Comparison of ENCODE assay signal across 9 cellular contexts in genomic region chr12:21456291-21456780, GRCh38. TPM values are rescaled to one million over a fixed set of nuclear protein-coding genes. Genes with fewer than 3 reads are reported as not detected.
DNase-seq lines count a peak whose midpoint lies in the region; TF ChIP-seq lines count a peak whose summit lies in the region.
"Had no signal": no experiment of that assay in that cellular context is flagged by ENCODE, and none has a peak within 500 bp of the region (broad histone marks: within the 10 kb centered on the region; RNA-seq: fewer than 3 reads in every experiment).

No MANE protein-coding gene starts in this region.

- intact Hi-C loops in mammary epithelial cell (cut with micrococcal nuclease), result no loop called here

- no peaks in the 10 kb centered on the region for H3K9me3 ChIP-seq in mammary epithelial cell (replicated peaks; ENCODE audit: insufficient read depth, low read length)

- H3K9ac ChIP-seq in mammary epithelial cell (ENCODE audit: insufficient read depth, low read length), result no peak overlapping the region

- H3K27ac ChIP-seq in mammary epithelial cell (ENCODE audit: insufficient read depth, low read depth, low read length), result no peak overlapping the region

- TF ChIP-seq CTCF in NB4 (IDR thresholded peaks at IDR 0.05; ENCODE audit: low read depth, low read length) (no peak), mammary epithelial cell (conservative IDR thresholded peaks at IDR 0.05 in 1 of 2, IDR thresholded peaks at IDR 0.05 in 1 of 2; ENCODE audit: extremely low read depth in 1 of 2, insufficient read depth in 1 of 2, low read depth in 1 of 2, low read length in 2 of 2) (no peak)

- dilution Hi-C loops in mammary epithelial cell (cut with HindIII; ENCODE audit: low sequenced_read_pairs), result no loop called here

- H2AFZ ChIP-seq in mammary epithelial cell (ENCODE audit: low read depth, low read length), result no peak overlapping the region

- CTCF ChIA-PET in mammary epithelial cell (lab: Charles Lee; ENCODE audit: low non-redundant PET), result no interaction called here

- in situ Hi-C loops in mammary epithelial cell (cut with MboI; ENCODE audit: low sequenced_read_pairs in 2 of 2), result loop anchor here in 1 of 2 donors (25.0 kb wide), 1 partner anchor 181 kb away; no protein-coding TSS in a partner anchor

- no TSS peak for BruUV-seq in mammary epithelial cell (replicated peaks; lab: Mats Ljungman, UMichigan)

- H3K79me2 ChIP-seq in mammary epithelial cell (ENCODE audit: insufficient read depth, low read length), result no peaks in the 10 kb centered on the region

- no peak overlapping the region for H3K4me2 ChIP-seq in mammary epithelial cell (ENCODE audit: insufficient read depth, low read depth, low read length)

- H3K36me3 ChIP-seq in mammary epithelial cell (ENCODE audit: insufficient read depth, low read length), result peaks cover 18% of the 10 kb centered on the region

- 68% methylated on average over 7 of the region's 7 CpGs for WGBS in mammary epithelial cell (ENCODE audit: low coverage, missing lambda C conversion rate)

- no peaks in the 10 kb centered on the region for H3K4me1 ChIP-seq in mammary epithelial cell (ENCODE audit: insufficient read depth, low read length)

- DNase-seq in NB4 (ENCODE audit: low read depth), result peak; percentile 90
- peak; percentile 31 for DNase-seq in activated CD4-positive, alpha-beta T cell treated with anti-CD3 and anti-CD28 coated beads, Interleukin-2, amount 50 U/mL, for 1 hour
- peak; percentile 6 for DNase-seq in mammary epithelial cell
- peak; percentile 1 to 13 for DNase-seq in stimulated activated CD8-positive, alpha-beta memory T cell treated with anti-CD3 and anti-CD28 coated beads, Interleukin-7, amount 100 ng/mL, for 1 hour (ENCODE audit: low read depth in 2 of 2)
- no peak for DNase-seq in retina
- no peak for DNase-seq in hypothalamus (lab: John Stamatoyannopoulos, UW)
- DNase-seq in COLO829 (ENCODE audit: low spot score), result no peak
- DNase-seq: mesendoderm, NCI-H1436 treated with DMSO at 0.1 percent for 48 hours had no signal

- no peak for TF ChIP-seq POLR2A in NB4 (IDR thresholded peaks at IDR 0.05; ENCODE audit: extremely low read depth, insufficient read length)

- no peaks in the 10 kb centered on the region for H4K20me1 ChIP-seq in mammary epithelial cell (ENCODE audit: insufficient read depth, low read length)

- H3K4me3 ChIP-seq in NB4 (ENCODE audit: low read depth, low read length), result no peak overlapping the region
- H3K4me3 ChIP-seq in mammary epithelial cell (replicated peaks in 1 of 3; ENCODE audit: insufficient read depth in 1 of 3, low read depth in 2 of 3, low read length in 3 of 3), result no peak overlapping the region

- no peaks in the 10 kb centered on the region for H3K27me3 ChIP-seq in mammary epithelial cell (ENCODE audit: insufficient read depth, low read length)

RNA-seq across cellular contexts. Expression of gene PYROXD1, which starts 18.9 kb away (rescaled TPM):
- total RNA-seq in mammary epithelial cell, result 10 to 100 TPM; 17.7 to 21.8 TPM
- polyA plus RNA-seq in mammary epithelial cell, result 11.4 TPM
- 6.0 TPM for polyA minus RNA-seq in mammary epithelial cell

RNA-seq across cellular contexts. Expression of gene RECQL, which starts 45.1 kb away (rescaled TPM):
- 10 to 100 TPM; 55.3 to 57.9 TPM for total RNA-seq in mammary epithelial cell
- 30.1 TPM for polyA plus RNA-seq in mammary epithelial cell
- 22.3 TPM for polyA minus RNA-seq in mammary epithelial cell

RNA-seq across cellular contexts. Expression of gene GOLT1B, which starts 45.3 kb away (rescaled TPM):
- 10 to 100 TPM; 38.2 to 46.7 TPM for total RNA-seq in mammary epithelial cell
- polyA plus RNA-seq in mammary epithelial cell, result 42.2 TPM
- 15.3 TPM for polyA minus RNA-seq in mammary epithelial cell

Comparison
In these comparisons a context has a peak if more than half of its experiments do, and no peak if none do; other contexts are left out.
1. DNase-seq: peak in NB4 (single experiment), activated CD4-positive, alpha-beta T cell treated with anti-CD3 and anti-CD28 coated beads, Interleukin-2, amount 50 U/mL, for 1 hour (single experiment), mammary epithelial cell (single experiment) and stimulated activated CD8-positive, alpha-beta memory T cell treated with anti-CD3 and anti-CD28 coated beads, Interleukin-7, amount 100 ng/mL, for 1 hour (2 of 2); none in retina (single experiment), hypothalamus (0 of 51) and COLO829 (single experiment).